In genomic region chr10:12727832-12728215, GRCh38 we compare ENCODE assay signal across 14 cellular contexts.
DNase-seq lines count a peak whose midpoint lies in the region; ATAC-seq lines count a peak whose summit lies in the region.
"Had no signal": no experiment of that assay in that cellular context is flagged by ENCODE, and none has a peak within 500 bp of the region (broad histone marks: within the 10 kb centered on the region; RNA-seq: fewer than 3 reads in every experiment).

No MANE protein-coding gene starts in this region.

- H3K9me3 Mint-ChIP-seq in activated T-helper 1 cell treated with anti-CD3 and anti-CD28 coated beads, Interleukin-12 subunit alpha, Interleukin-12 subunit beta, Interleukin-2, Interleukin-4 antibody, amounts not matched to agents 30 ng/mL and 10 ng/mL and 1 ng/mL, durations not matched to agents 14 hours and 24 hours and 36 hours = no peaks in the 10 kb centered on the region
- H3K9me3 Mint-ChIP-seq: naive B cell had no signal

- H3K27ac Mint-ChIP-seq in activated T-helper 1 cell treated with anti-CD3 and anti-CD28 coated beads, Interleukin-12 subunit alpha, Interleukin-12 subunit beta, Interleukin-2, Interleukin-4 antibody, amounts not matched to agents 30 ng/mL and 10 ng/mL and 1 ng/mL, durations not matched to agents 14 hours and 24 hours and 36 hours = no peak overlapping the region

- peak; percentile 40 for ATAC-seq in esophagus mucosa
- ATAC-seq in GM18520 (IDR thresholded peaks at IDR 0.05; ENCODE audit: unreplicated experiment) = no peak
- no peak for ATAC-seq in HG03139 (IDR thresholded peaks at IDR 0.05; ENCODE audit: unreplicated experiment)
- ATAC-seq: SK-N-SH treated with all-trans-retinoic acid at 6 μM for 48 hours had no signal

- intact Hi-C loops in posterior vena cava (cut with DNase I) = no loop called here
- intact Hi-C loops in activated T-helper 1 cell treated with anti-CD3 and anti-CD28 coated beads, Interleukin-12 subunit alpha, Interleukin-12 subunit beta, Interleukin-2, Interleukin-4 antibody, amounts not matched to agents 30 ng/mL and 10 ng/mL and 1 ng/mL, durations not matched to agents 14 hours and 24 hours and 36 hours (cut with micrococcal nuclease) = no loop called here

- H3K4me3 Mint-ChIP-seq in activated T-helper 1 cell treated with anti-CD3 and anti-CD28 coated beads, Interleukin-12 subunit alpha, Interleukin-12 subunit beta, Interleukin-2, Interleukin-4 antibody, amounts not matched to agents 30 ng/mL and 10 ng/mL and 1 ng/mL, durations not matched to agents 14 hours and 24 hours and 36 hours = no peak overlapping the region
- H3K4me3 Mint-ChIP-seq: naive B cell had no signal

- H3K36me3 Mint-ChIP-seq in activated T-helper 1 cell treated with anti-CD3 and anti-CD28 coated beads, Interleukin-12 subunit alpha, Interleukin-12 subunit beta, Interleukin-2, Interleukin-4 antibody, amounts not matched to agents 30 ng/mL and 10 ng/mL and 1 ng/mL, durations not matched to agents 14 hours and 24 hours and 36 hours (ENCODE audit: low read depth) = no peaks in the 10 kb centered on the region
- H3K36me3 Mint-ChIP-seq: naive B cell had no signal

- DNase-seq in Daoy (ENCODE audit: low read depth) (peak; percentile 72), NCI-H226 (peak; percentile 43), posterior vena cava (ENCODE audit: low spot score) (peak; percentile 89), NCI-H1048 (lab: John Stamatoyannopoulos, UW) (no peak)
- no peak for DNase-seq in activated T-helper 1 cell treated with anti-CD3 and anti-CD28 coated beads, Interleukin-12 subunit alpha, Interleukin-12 subunit beta, Interleukin-2, Interleukin-4 antibody, amounts not matched to agents 30 ng/mL and 10 ng/mL and 1 ng/mL, durations not matched to agents 14 hours and 24 hours and 36 hours (ENCODE audit: low spot score)
- DNase-seq: Kasumi-1; naive B cell; NCI-H446 treated with DMSO at 0.1 percent for 48 hours; posterior cingulate gyrus; stimulated activated CD4-positive, alpha-beta T cell treated with anti-CD3 and anti-CD28 coated beads, Interleukin-1b, Interleukin-23, amount 100 ng/mL, for 48 hours had no signal

- H3K27me3 Mint-ChIP-seq in activated T-helper 1 cell treated with anti-CD3 and anti-CD28 coated beads, Interleukin-12 subunit alpha, Interleukin-12 subunit beta, Interleukin-2, Interleukin-4 antibody, amounts not matched to agents 30 ng/mL and 10 ng/mL and 1 ng/mL, durations not matched to agents 14 hours and 24 hours and 36 hours (ENCODE audit: insufficient read depth) = no peaks in the 10 kb centered on the region
- H3K27me3 Mint-ChIP-seq: naive B cell had no signal

- no peaks in the 10 kb centered on the region for H3K4me1 Mint-ChIP-seq in activated T-helper 1 cell treated with anti-CD3 and anti-CD28 coated beads, Interleukin-12 subunit alpha, Interleukin-12 subunit beta, Interleukin-2, Interleukin-4 antibody, amounts not matched to agents 30 ng/mL and 10 ng/mL and 1 ng/mL, durations not matched to agents 14 hours and 24 hours and 36 hours (ENCODE audit: low read depth)

Comparison
In these comparisons a context has a peak if more than half of its experiments do, and no peak if none do; other contexts are left out.
1. DNase-seq: peak in Daoy (single experiment), NCI-H226 (single experiment) and posterior vena cava (single experiment); none in activated T-helper 1 cell treated with anti-CD3 and anti-CD28 coated beads, Interleukin-12 subunit alpha, Interleukin-12 subunit beta, Interleukin-2, Interleukin-4 antibody, amounts not matched to agents 30 ng/mL and 10 ng/mL and 1 ng/mL, durations not matched to agents 14 hours and 24 hours and 36 hours (single experiment) and NCI-H1048 (single experiment).